In genomic region chr22:37357471-37357870, GRCh38 we compare ENCODE assay signal across 25 cellular contexts.
"Had no signal": no experiment of that assay in that cellular context is flagged by ENCODE, and none has a peak within 500 bp of the region (broad histone marks: within the 10 kb centered on the region; RNA-seq: fewer than 3 reads in every experiment).

No MANE protein-coding gene starts in this region.

- H3K27me3 Mint-ChIP-seq: activated CD4-positive, alpha-beta T cell treated with anti-CD3 and anti-CD28 coated beads for 36 hours; activated naive CD8-positive, alpha-beta T cell treated with anti-CD3 and anti-CD28 coated beads for 36 hours had no signal

- H3K36me3 ChIP-seq: breast epithelium had no signal

- H3K27ac Mint-ChIP-seq: activated CD4-positive, alpha-beta memory T cell treated with anti-CD3 and anti-CD28 coated beads, Interleukin-2, amount 10 ng/mL, durations not matched to agents 7 days and 5 days; activated CD4-positive, alpha-beta T cell treated with anti-CD3 and anti-CD28 coated beads for 36 hours; activated naive CD4-positive, alpha-beta T cell treated with anti-CD3 and anti-CD28 coated beads for 36 hours; activated naive CD8-positive, alpha-beta T cell treated with anti-CD3 and anti-CD28 coated beads for 36 hours; activated T-helper 17 cell treated with anti-CD3 and anti-CD28 coated beads, Interleukin-2, amount 50 U/mL, for 72 hours; T-cell had no signal

- H3K4me3 ChIP-seq: breast epithelium, SK-N-MC had no signal

- H3K9me3 Mint-ChIP-seq: activated CD4-positive, alpha-beta memory T cell treated with anti-CD3 and anti-CD28 coated beads, Interleukin-2, amount 10 ng/mL, durations not matched to agents 7 days and 5 days; activated naive CD4-positive, alpha-beta T cell treated with anti-CD3 and anti-CD28 coated beads for 36 hours; activated naive CD8-positive, alpha-beta T cell treated with anti-CD3 and anti-CD28 coated beads for 36 hours; activated T-helper 17 cell treated with anti-CD3 and anti-CD28 coated beads, Interleukin-2, amount 50 U/mL, for 72 hours; T-cell had no signal

- H3K36me3 Mint-ChIP-seq: activated naive CD8-positive, alpha-beta T cell treated with anti-CD3 and anti-CD28 coated beads for 36 hours; T-cell had no signal

- ATAC-seq: activated CD4-positive, alpha-beta T cell treated with anti-CD3 and anti-CD28 coated beads for 36 hours; activated T-helper 17 cell treated with anti-CD3 and anti-CD28 coated beads, Interleukin-2, amount 50 U/mL, for 72 hours; T-cell had no signal

- DNase-seq: activated CD4-positive, alpha-beta memory T cell treated with anti-CD3 and anti-CD28 coated beads, Interleukin-2, amount 10 ng/mL, durations not matched to agents 7 days and 5 days; activated CD4-positive, alpha-beta T cell treated with anti-CD3 and anti-CD28 coated beads for 36 hours; activated CD4-positive, alpha-beta T cell treated with anti-CD3 and anti-CD28 coated beads, Interleukin-2, amount 50 U/mL, for 1 hour; activated CD4-positive, CD25-positive, alpha-beta regulatory T cell; activated gamma-delta T cell; activated naive CD4-positive, alpha-beta T cell treated with anti-CD3 and anti-CD28 coated beads for 36 hours; activated naive CD8-positive, alpha-beta T cell treated with anti-CD3 and anti-CD28 coated beads for 36 hours; activated T-cell treated with anti-CD3 and anti-CD28 coated beads for 4 hours; activated T-cell treated with anti-CD3 and anti-CD28 coated beads, Interleukin-2, amount 50 U/mL, for 48 hours; central memory CD4-positive, alpha-beta T cell; Karpas-422; NCI-H1105 treated with DMSO at 0.1 percent for 48 hours; NCI-H1436 treated with DMSO at 0.1 percent for 48 hours; NCI-H187; NCI-H2081; NCI-H446; NCI-H524; T-cell; T-helper 2 cell; T1000 had no signal

- H3K4me3 Mint-ChIP-seq: activated CD4-positive, alpha-beta memory T cell treated with anti-CD3 and anti-CD28 coated beads, Interleukin-2, amount 10 ng/mL, durations not matched to agents 7 days and 5 days; activated CD4-positive, alpha-beta T cell treated with anti-CD3 and anti-CD28 coated beads for 36 hours; activated naive CD4-positive, alpha-beta T cell treated with anti-CD3 and anti-CD28 coated beads for 36 hours; activated naive CD8-positive, alpha-beta T cell treated with anti-CD3 and anti-CD28 coated beads for 36 hours; activated T-helper 17 cell treated with anti-CD3 and anti-CD28 coated beads, Interleukin-2, amount 50 U/mL, for 72 hours; T-cell had no signal

- H3K4me1 ChIP-seq: breast epithelium had no signal

- FAIRE-seq: TTC549 had no signal

- H3K4me1 Mint-ChIP-seq: activated CD4-positive, alpha-beta T cell treated with anti-CD3 and anti-CD28 coated beads for 36 hours; activated T-helper 17 cell treated with anti-CD3 and anti-CD28 coated beads, Interleukin-2, amount 50 U/mL, for 72 hours had no signal

- H3K27ac ChIP-seq: breast epithelium, SK-N-MC, VCaP had no signal

- H3K9me3 ChIP-seq: breast epithelium had no signal
